ENCODE assay signal across 1 cellular context in the genomic region with DNA sequence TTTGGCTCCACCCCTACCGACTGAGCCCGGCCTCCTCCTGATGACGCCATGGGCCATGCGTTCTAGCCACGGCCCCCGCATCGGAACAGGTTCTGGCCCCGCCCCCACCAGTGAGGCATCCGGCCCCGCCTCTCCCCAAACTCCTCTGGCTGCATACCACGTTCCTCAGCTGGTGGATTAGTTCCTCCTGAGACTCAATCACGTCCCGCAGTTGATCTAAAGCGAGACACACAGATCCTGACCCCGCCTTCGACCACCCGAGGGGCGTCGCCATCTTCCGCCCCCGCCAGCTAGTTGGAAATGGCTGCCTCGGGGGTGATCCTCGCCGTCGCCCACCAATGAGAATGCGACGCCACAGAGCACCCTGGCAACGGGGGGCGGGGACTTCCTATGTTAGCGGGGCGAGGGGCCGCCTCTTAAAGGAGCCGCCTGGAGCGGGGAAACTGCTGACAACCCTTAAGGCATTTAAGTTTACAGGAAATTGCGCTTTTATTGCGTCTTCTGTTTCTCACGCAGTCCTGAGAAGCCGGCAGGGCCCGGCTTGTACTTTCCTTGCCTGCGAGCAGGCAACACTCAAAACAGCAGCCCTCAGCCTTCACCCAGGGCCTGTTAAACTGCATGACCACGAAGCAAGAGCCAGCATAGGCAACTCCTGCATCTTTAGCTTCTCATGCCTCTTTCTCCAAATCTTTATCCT.
TF ChIP-seq lines count a peak whose summit lies in the region.

A gene with protein sequence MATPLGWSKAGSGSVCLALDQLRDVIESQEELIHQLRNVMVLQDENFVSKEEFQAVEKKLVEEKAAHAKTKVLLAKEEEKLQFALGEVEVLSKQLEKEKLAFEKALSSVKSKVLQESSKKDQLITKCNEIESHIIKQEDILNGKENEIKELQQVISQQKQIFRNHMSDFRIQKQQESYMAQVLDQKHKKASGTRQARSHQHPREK (minus strand): TSS at position 303 of the 697 bp plus-strand sequence. CDS start 29 bp downstream, at position 274.

TF ChIP-seq in HepG2, 621 proteins besides CTCF, POLR2A, EP300 and RAD21 (continued from another document and continues in another):
- TF ChIP-seq, protein P1, sequence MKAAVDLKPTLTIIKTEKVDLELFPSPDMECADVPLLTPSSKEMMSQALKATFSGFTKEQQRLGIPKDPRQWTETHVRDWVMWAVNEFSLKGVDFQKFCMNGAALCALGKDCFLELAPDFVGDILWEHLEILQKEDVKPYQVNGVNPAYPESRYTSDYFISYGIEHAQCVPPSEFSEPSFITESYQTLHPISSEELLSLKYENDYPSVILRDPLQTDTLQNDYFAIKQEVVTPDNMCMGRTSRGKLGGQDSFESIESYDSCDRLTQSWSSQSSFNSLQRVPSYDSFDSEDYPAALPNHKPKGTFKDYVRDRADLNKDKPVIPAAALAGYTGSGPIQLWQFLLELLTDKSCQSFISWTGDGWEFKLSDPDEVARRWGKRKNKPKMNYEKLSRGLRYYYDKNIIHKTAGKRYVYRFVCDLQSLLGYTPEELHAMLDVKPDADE (CRISPR knock-in tag; IDR thresholded peaks at IDR 0.05), result no peak
- peak; percentile 82 for TF ChIP-seq ZNF547 (CRISPR knock-in tag; IDR thresholded peaks at IDR 0.05)
- TF ChIP-seq SPEN (CRISPR knock-in tag; IDR thresholded peaks at IDR 0.05; ENCODE audit: low read depth), result 0 out of 2 replicates have a peak, but pooled peaks have one; percentile 41
- TF ChIP-seq ZFY (CRISPR knock-in tag; IDR thresholded peaks at IDR 0.05), result peak; percentile 43; the same call in 1 of the 2 replicates
- 0 out of 2 replicates have a peak, but pooled peaks have one; percentile 42 for TF ChIP-seq RNF2 (conservative IDR thresholded peaks at IDR 0.05; ENCODE audit: low read depth)
- peak; percentile 43; the same call in 1 of the 2 replicates for TF ChIP-seq SP5 (CRISPR knock-in tag; IDR thresholded peaks at IDR 0.05; ENCODE audit: borderline replicate concordance, low read depth)
- TF ChIP-seq, protein P2, sequence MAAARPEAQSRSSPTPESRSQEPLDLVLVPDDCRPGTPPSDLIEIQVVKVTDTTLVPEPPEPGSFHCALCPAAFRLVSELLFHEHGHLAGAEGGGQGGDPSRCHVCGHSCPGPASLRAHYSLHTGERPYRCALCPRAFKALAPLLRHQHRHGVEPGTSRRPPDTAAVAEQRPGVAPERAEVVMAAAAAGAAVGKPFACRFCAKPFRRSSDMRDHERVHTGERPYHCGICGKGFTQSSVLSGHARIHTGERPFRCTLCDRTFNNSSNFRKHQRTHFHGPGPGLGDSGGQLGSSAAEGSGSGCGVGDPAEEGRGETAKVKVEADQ (CRISPR knock-in tag; IDR thresholded peaks at IDR 0.05; ENCODE audit: borderline replicate concordance), result peak; percentile 37; the same call in 1 of the 2 replicates
- TF ChIP-seq, protein P3, sequence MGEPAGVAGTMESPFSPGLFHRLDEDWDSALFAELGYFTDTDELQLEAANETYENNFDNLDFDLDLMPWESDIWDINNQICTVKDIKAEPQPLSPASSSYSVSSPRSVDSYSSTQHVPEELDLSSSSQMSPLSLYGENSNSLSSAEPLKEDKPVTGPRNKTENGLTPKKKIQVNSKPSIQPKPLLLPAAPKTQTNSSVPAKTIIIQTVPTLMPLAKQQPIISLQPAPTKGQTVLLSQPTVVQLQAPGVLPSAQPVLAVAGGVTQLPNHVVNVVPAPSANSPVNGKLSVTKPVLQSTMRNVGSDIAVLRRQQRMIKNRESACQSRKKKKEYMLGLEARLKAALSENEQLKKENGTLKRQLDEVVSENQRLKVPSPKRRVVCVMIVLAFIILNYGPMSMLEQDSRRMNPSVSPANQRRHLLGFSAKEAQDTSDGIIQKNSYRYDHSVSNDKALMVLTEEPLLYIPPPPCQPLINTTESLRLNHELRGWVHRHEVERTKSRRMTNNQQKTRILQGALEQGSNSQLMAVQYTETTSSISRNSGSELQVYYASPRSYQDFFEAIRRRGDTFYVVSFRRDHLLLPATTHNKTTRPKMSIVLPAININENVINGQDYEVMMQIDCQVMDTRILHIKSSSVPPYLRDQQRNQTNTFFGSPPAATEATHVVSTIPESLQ (CRISPR knock-in tag; conservative IDR thresholded peaks at IDR 0.05), result no peak
- TF ChIP-seq ELF1 (CRISPR knock-in tag; IDR thresholded peaks at IDR 0.05), result peak; percentile 86
- peak; percentile 73 for TF ChIP-seq ZNF501 (CRISPR knock-in tag; IDR thresholded peaks at IDR 0.05)
- TF ChIP-seq TEAD3 (CRISPR knock-in tag; optimal IDR thresholded peaks at IDR 0.05; ENCODE audit: borderline replicate concordance), result peak; percentile 64
- peak; percentile 60 for TF ChIP-seq SP2 (CRISPR knock-in tag; IDR thresholded peaks at IDR 0.05)
- no peak for TF ChIP-seq TBL1XR1 (IDR thresholded peaks at IDR 0.05; ENCODE audit: borderline replicate concordance, low read length, partially characterized antibody)
- TF ChIP-seq MXI1 (IDR thresholded peaks at IDR 0.05; ENCODE audit: borderline replicate concordance, low read depth, low read length), result peak; percentile 88; the same call in 2 of the 3 replicates
- no peak for TF ChIP-seq NR2F6 (IDR thresholded peaks at IDR 0.05)
- TF ChIP-seq NR2F6 (CRISPR knock-in tag; IDR thresholded peaks at IDR 0.05), result no peak
- TF ChIP-seq, protein P4, sequence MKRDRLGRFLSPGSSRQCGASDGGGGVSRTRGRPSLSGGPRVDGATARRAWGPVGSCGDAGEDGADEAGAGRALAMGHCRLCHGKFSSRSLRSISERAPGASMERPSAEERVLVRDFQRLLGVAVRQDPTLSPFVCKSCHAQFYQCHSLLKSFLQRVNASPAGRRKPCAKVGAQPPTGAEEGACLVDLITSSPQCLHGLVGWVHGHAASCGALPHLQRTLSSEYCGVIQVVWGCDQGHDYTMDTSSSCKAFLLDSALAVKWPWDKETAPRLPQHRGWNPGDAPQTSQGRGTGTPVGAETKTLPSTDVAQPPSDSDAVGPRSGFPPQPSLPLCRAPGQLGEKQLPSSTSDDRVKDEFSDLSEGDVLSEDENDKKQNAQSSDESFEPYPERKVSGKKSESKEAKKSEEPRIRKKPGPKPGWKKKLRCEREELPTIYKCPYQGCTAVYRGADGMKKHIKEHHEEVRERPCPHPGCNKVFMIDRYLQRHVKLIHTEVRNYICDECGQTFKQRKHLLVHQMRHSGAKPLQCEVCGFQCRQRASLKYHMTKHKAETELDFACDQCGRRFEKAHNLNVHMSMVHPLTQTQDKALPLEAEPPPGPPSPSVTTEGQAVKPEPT (CRISPR knock-in tag; IDR thresholded peaks at IDR 0.05; ENCODE audit: low read depth), result no peak
- TF ChIP-seq, protein P5, sequence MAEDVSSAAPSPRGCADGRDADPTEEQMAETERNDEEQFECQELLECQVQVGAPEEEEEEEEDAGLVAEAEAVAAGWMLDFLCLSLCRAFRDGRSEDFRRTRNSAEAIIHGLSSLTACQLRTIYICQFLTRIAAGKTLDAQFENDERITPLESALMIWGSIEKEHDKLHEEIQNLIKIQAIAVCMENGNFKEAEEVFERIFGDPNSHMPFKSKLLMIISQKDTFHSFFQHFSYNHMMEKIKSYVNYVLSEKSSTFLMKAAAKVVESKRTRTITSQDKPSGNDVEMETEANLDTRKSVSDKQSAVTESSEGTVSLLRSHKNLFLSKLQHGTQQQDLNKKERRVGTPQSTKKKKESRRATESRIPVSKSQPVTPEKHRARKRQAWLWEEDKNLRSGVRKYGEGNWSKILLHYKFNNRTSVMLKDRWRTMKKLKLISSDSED (CRISPR knock-in tag; IDR thresholded peaks at IDR 0.05), result no peak
- TF ChIP-seq SETDB1 (CRISPR knock-in tag; IDR thresholded peaks at IDR 0.05; ENCODE audit: borderline replicate concordance), result no peak
- TF ChIP-seq ZNF781 (CRISPR knock-in tag; IDR thresholded peaks at IDR 0.05; ENCODE audit: borderline replicate concordance, not compliant biosample characterization), result peak; percentile 58
- no peak for TF ChIP-seq TCF7L2 (IDR thresholded peaks at IDR 0.05; ENCODE audit: low read depth, low read length)
- TF ChIP-seq ARNT2 (CRISPR knock-in tag; IDR thresholded peaks at IDR 0.05; ENCODE audit: low read depth), result 0 out of 2 replicates have a peak, but pooled peaks have one; percentile 64
- TF ChIP-seq, protein P6, sequence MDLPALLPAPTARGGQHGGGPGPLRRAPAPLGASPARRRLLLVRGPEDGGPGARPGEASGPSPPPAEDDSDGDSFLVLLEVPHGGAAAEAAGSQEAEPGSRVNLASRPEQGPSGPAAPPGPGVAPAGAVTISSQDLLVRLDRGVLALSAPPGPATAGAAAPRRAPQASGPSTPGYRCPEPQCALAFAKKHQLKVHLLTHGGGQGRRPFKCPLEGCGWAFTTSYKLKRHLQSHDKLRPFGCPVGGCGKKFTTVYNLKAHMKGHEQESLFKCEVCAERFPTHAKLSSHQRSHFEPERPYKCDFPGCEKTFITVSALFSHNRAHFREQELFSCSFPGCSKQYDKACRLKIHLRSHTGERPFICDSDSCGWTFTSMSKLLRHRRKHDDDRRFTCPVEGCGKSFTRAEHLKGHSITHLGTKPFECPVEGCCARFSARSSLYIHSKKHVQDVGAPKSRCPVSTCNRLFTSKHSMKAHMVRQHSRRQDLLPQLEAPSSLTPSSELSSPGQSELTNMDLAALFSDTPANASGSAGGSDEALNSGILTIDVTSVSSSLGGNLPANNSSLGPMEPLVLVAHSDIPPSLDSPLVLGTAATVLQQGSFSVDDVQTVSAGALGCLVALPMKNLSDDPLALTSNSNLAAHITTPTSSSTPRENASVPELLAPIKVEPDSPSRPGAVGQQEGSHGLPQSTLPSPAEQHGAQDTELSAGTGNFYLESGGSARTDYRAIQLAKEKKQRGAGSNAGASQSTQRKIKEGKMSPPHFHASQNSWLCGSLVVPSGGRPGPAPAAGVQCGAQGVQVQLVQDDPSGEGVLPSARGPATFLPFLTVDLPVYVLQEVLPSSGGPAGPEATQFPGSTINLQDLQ (CRISPR knock-in tag; IDR thresholded peaks at IDR 0.05), result no peak
- TF ChIP-seq NFYC (CRISPR knock-in tag; IDR thresholded peaks at IDR 0.05), result peak; percentile 82
- TF ChIP-seq, protein P7, sequence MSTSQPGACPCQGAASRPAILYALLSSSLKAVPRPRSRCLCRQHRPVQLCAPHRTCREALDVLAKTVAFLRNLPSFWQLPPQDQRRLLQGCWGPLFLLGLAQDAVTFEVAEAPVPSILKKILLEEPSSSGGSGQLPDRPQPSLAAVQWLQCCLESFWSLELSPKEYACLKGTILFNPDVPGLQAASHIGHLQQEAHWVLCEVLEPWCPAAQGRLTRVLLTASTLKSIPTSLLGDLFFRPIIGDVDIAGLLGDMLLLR (CRISPR knock-in tag; IDR thresholded peaks at IDR 0.05), result 0 out of 2 replicates have a peak, but pooled peaks have one; percentile 31
- TF ChIP-seq CCDC6 (CRISPR knock-in tag; IDR thresholded peaks at IDR 0.05), result peak; percentile 73
- no peak for TF ChIP-seq ZNF562 (CRISPR knock-in tag; IDR thresholded peaks at IDR 0.05; ENCODE audit: borderline replicate concordance)
- TF ChIP-seq CHD2 (IDR thresholded peaks at IDR 0.05; ENCODE audit: low read depth, low read length), result no peak
- TF ChIP-seq RBFOX2 (IDR thresholded peaks at IDR 0.05; ENCODE audit: low read depth, low read length), result peak; percentile 70
- TF ChIP-seq ZC3H13 (CRISPR knock-in tag; IDR thresholded peaks at IDR 0.05), result no peak
- TF ChIP-seq ZNF274 (CRISPR knock-in tag; IDR thresholded peaks at IDR 0.05), result peak; percentile 91
- 0 out of 2 replicates have a peak, but pooled peaks have one; percentile 26 for TF ChIP-seq NKX3-1 (CRISPR knock-in tag; IDR thresholded peaks at IDR 0.05)
- TF ChIP-seq, protein P8, sequence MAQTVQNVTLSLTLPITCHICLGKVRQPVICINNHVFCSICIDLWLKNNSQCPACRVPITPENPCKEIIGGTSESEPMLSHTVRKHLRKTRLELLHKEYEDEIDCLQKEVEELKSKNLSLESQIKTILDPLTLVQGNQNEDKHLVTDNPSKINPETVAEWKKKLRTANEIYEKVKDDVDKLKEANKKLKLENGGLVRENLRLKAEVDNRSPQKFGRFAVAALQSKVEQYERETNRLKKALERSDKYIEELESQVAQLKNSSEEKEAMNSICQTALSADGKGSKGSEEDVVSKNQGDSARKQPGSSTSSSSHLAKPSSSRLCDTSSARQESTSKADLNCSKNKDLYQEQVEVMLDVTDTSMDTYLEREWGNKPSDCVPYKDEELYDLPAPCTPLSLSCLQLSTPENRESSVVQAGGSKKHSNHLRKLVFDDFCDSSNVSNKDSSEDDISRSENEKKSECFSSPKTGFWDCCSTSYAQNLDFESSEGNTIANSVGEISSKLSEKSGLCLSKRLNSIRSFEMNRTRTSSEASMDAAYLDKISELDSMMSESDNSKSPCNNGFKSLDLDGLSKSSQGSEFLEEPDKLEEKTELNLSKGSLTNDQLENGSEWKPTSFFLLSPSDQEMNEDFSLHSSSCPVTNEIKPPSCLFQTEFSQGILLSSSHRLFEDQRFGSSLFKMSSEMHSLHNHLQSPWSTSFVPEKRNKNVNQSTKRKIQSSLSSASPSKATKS (CRISPR knock-in tag; IDR thresholded peaks at IDR 0.05), result peak; percentile 20; the same call in 1 of the 2 replicates
- 0 out of 2 replicates have a peak, but pooled peaks have one; percentile 69 for TF ChIP-seq ZNF619 (CRISPR knock-in tag; IDR thresholded peaks at IDR 0.05)
- TF ChIP-seq, protein P9, sequence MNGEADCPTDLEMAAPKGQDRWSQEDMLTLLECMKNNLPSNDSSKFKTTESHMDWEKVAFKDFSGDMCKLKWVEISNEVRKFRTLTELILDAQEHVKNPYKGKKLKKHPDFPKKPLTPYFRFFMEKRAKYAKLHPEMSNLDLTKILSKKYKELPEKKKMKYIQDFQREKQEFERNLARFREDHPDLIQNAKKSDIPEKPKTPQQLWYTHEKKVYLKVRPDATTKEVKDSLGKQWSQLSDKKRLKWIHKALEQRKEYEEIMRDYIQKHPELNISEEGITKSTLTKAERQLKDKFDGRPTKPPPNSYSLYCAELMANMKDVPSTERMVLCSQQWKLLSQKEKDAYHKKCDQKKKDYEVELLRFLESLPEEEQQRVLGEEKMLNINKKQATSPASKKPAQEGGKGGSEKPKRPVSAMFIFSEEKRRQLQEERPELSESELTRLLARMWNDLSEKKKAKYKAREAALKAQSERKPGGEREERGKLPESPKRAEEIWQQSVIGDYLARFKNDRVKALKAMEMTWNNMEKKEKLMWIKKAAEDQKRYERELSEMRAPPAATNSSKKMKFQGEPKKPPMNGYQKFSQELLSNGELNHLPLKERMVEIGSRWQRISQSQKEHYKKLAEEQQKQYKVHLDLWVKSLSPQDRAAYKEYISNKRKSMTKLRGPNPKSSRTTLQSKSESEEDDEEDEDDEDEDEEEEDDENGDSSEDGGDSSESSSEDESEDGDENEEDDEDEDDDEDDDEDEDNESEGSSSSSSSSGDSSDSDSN (CRISPR knock-in tag; IDR thresholded peaks at IDR 0.05), result peak; percentile 18
- TF ChIP-seq, protein P10, sequence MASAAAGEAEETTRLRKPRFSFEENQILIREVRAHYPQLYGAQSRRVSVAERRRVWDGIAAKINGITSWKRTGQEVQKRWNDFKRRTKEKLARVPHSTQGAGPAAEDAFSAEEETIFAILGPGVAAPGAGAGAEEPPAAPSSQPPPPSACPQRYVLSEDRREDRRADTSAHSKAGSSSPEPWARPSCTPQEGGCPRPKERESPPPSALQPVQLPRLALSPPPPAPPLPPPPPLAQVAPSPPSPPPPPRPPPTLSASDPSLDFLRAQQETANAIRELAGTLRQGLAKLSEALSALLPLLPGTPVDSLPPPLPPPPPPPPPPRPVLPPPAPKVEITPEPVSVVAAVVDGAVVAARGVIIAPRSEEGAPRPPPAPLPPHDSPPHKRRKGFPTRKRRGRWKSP (CRISPR knock-in tag; IDR thresholded peaks at IDR 0.05), result peak; percentile 33; the same call in 1 of the 2 replicates
- TF ChIP-seq ZBTB3 (CRISPR knock-in tag; IDR thresholded peaks at IDR 0.05; ENCODE audit: borderline replicate concordance, low read depth), result no peak
- 0 out of 2 replicates have a peak, but pooled peaks have one; percentile 18 for TF ChIP-seq MED1 (CRISPR knock-in tag; IDR thresholded peaks at IDR 0.05)
- TF ChIP-seq RFX1 (IDR thresholded peaks at IDR 0.05), result peak; percentile 87
- peak; percentile 69 for TF ChIP-seq RBM22 (optimal IDR thresholded peaks at IDR 0.05; ENCODE audit: low read length)
